In genomic region chr9:124279531-124280175, GRCh38 we compare ENCODE assay signal across 1 cellular context.
TF ChIP-seq lines count a peak whose summit lies in the region.

No MANE protein-coding gene starts in this region.

TF ChIP-seq in GM23338, 12 proteins besides CTCF, POLR2A, EP300 and RAD21:
- TF ChIP-seq ZNF462 (CRISPR knock-in tag; IDR thresholded peaks at IDR 0.05) (no peak), STAT1 (IDR thresholded peaks at IDR 0.05; ENCODE audit: unreplicated experiment) (no peak), ZNF114 (CRISPR knock-in tag; IDR thresholded peaks at IDR 0.05) (no peak), EZH2phosphoT487 (IDR thresholded peaks at IDR 0.05; ENCODE audit: unreplicated experiment) (no peak), POLR2AphosphoS5 (IDR thresholded peaks at IDR 0.05; ENCODE audit: low read depth) (no peak), NANOG (IDR thresholded peaks at IDR 0.05; ENCODE audit: borderline replicate concordance) (no peak), JUNB (IDR thresholded peaks at IDR 0.05; ENCODE audit: unreplicated experiment) (no peak), CREB1 (CRISPR knock-in tag; IDR thresholded peaks at IDR 0.05; ENCODE audit: low read depth) (no peak), ZNF331 (CRISPR knock-in tag; IDR thresholded peaks at IDR 0.05; ENCODE audit: low read depth) (no peak), REST (IDR thresholded peaks at IDR 0.05; ENCODE audit: unreplicated experiment) (no peak), ETS1 (IDR thresholded peaks at IDR 0.05) (no peak)
